Comparison of ENCODE assay signal across 21 cellular contexts in the genomic region with DNA sequence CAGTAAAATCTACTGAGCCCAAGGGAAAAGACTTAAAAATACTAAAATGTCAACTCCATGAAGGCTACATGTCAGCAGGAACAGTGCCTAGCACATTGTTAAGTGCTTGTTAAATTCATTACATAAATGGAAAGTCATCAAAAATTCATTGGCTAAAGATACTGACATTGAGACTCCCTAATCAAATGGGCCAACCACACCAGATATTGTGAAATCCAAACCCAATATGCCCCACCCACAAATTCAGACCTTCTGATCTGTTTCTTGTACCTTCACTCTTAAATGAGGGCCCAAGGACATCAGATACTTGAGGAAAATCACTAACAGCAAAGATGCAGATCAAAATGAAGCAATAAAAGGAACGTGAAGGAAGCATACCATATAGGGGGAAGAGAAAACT. TPM values are rescaled to one million over a fixed set of nuclear protein-coding genes. Genes with fewer than 3 reads are reported as not detected.
DNase-seq lines count a peak whose midpoint lies in the region; ATAC-seq and TF ChIP-seq lines count a peak whose summit lies in the region.
"Had no signal": no experiment of that assay in that cellular context is flagged by ENCODE, and none has a peak within 500 bp of the region (broad histone marks: within the 10 kb centered on the region; RNA-seq: fewer than 3 reads in every experiment).

No MANE protein-coding gene starts in this region.

- POLR2A ChIA-PET in activated CD4-positive, alpha-beta T cell treated with anti-CD3 and anti-CD28 coated beads for 36 hours (lab: Charles Lee) = no interaction called here

- peaks cover 61% of the 10 kb centered on the region for H3K36me3 Mint-ChIP-seq in activated CD4-positive, alpha-beta T cell treated with anti-CD3 and anti-CD28 coated beads for 36 hours (ENCODE audit: low read depth)
- H3K36me3 Mint-ChIP-seq in activated naive CD8-positive, alpha-beta T cell treated with anti-CD3 and anti-CD28 coated beads, Interleukin-2, amount 50 U/mL, for 24 hours (ENCODE audit: low read depth) = peaks cover 73% of the 10 kb centered on the region
- peaks cover 37% of the 10 kb centered on the region for H3K36me3 Mint-ChIP-seq in activated naive CD8-positive, alpha-beta T cell treated with anti-CD3 and anti-CD28 coated beads for 36 hours
- H3K36me3 Mint-ChIP-seq in T-helper 17 cell (ENCODE audit: low read depth) (peaks cover 9% of the 10 kb centered on the region), nephron progenitor cell (ENCODE audit: low read depth) (peaks cover 64% of the 10 kb centered on the region)

- H3K4me1 Mint-ChIP-seq in activated CD4-positive, alpha-beta T cell treated with anti-CD3 and anti-CD28 coated beads for 36 hours = peaks cover 8% of the 10 kb centered on the region
- H3K4me1 Mint-ChIP-seq in activated naive CD8-positive, alpha-beta T cell treated with anti-CD3 and anti-CD28 coated beads, Interleukin-2, amount 50 U/mL, for 24 hours = peaks cover 12% of the 10 kb centered on the region
- peaks cover 23% of the 10 kb centered on the region for H3K4me1 Mint-ChIP-seq in activated naive CD8-positive, alpha-beta T cell treated with anti-CD3 and anti-CD28 coated beads for 36 hours
- H3K4me1 Mint-ChIP-seq in T-helper 17 cell (peaks cover 9% of the 10 kb centered on the region), nephron progenitor cell (peaks cover 7% of the 10 kb centered on the region)
- H3K4me1 Mint-ChIP-seq: B cell had no signal

- CTCF ChIA-PET in activated CD4-positive, alpha-beta T cell treated with anti-CD3 and anti-CD28 coated beads for 36 hours (lab: Charles Lee) = interaction anchor here (1.5 to 2.8 kb wide), 2 partner anchors 9 to 10 kb away, joined by 5 to 7 read pairs; no protein-coding TSS in a partner anchor

- no peaks in the 10 kb centered on the region for H3K9me3 Mint-ChIP-seq in activated CD4-positive, alpha-beta T cell treated with anti-CD3 and anti-CD28 coated beads for 36 hours (ENCODE audit: low read depth)
- H3K9me3 Mint-ChIP-seq in activated naive CD8-positive, alpha-beta T cell treated with anti-CD3 and anti-CD28 coated beads, Interleukin-2, amount 50 U/mL, for 24 hours = no peaks in the 10 kb centered on the region
- H3K9me3 Mint-ChIP-seq in activated naive CD8-positive, alpha-beta T cell treated with anti-CD3 and anti-CD28 coated beads for 36 hours = no peaks in the 10 kb centered on the region
- no peaks in the 10 kb centered on the region for H3K9me3 Mint-ChIP-seq in nephron progenitor cell

- ATAC-seq in activated CD4-positive, alpha-beta T cell treated with anti-CD3 and anti-CD28 coated beads for 36 hours = no peak
- ATAC-seq in activated naive CD8-positive, alpha-beta T cell treated with anti-CD3 and anti-CD28 coated beads, Interleukin-2, amount 50 U/mL, for 24 hours = no peak
- no peak for ATAC-seq in T-helper 17 cell
- no peak for ATAC-seq in GM21381 (IDR thresholded peaks at IDR 0.05; ENCODE audit: unreplicated experiment)
- ATAC-seq: HCT116 had no signal

- DNase-seq in activated CD4-positive, alpha-beta T cell treated with anti-CD3 and anti-CD28 coated beads for 36 hours = no peak
- DNase-seq in activated CD4-positive, alpha-beta T cell treated with anti-CD3 and anti-CD28 coated beads for 48 hours = no peak
- DNase-seq in activated naive CD8-positive, alpha-beta T cell treated with anti-CD3 and anti-CD28 coated beads, Interleukin-2, amount 50 U/mL, for 24 hours = no peak
- DNase-seq in activated naive CD8-positive, alpha-beta T cell treated with anti-CD3 and anti-CD28 coated beads for 36 hours = no peak
- DNase-seq in T-helper 17 cell (no peak), nephron progenitor cell (no peak), NCI-H2227 treated with DMSO at 0.1 percent for 48 hours (lab: John Stamatoyannopoulos, UW) (no peak)
- DNase-seq: DMS153, DND-41, Karpas-422, NCI-H1092, NCI-H1417 treated with DMSO at 0.1 percent for 48 hours, NCI-H1694 treated with DMSO at 0.1 percent for 48 hours, NCI-H2081 treated with DMSO at 0.1 percent for 48 hours, NCI-H2171, NCI-H524 treated with DMSO at 0.1 percent for 48 hours, NCI-H774, SIG-M5 had no signal

- no peak for TF ChIP-seq CTCF in nephron progenitor cell (IDR thresholded peaks at IDR 0.05)

- no peaks in the 10 kb centered on the region for H3K9me3 ChIP-seq in T-helper 17 cell (ENCODE audit: control insufficient read depth, low read length, poor library complexity, severe bottlenecking)

- H3K27ac Mint-ChIP-seq in activated CD4-positive, alpha-beta T cell treated with anti-CD3 and anti-CD28 coated beads for 36 hours = peak overlapping the region; percentile 1
- peak overlapping the region; percentile 35 for H3K27ac Mint-ChIP-seq in activated naive CD8-positive, alpha-beta T cell treated with anti-CD3 and anti-CD28 coated beads, Interleukin-2, amount 50 U/mL, for 24 hours
- H3K27ac Mint-ChIP-seq in activated naive CD8-positive, alpha-beta T cell treated with anti-CD3 and anti-CD28 coated beads for 36 hours = no peak overlapping the region
- H3K27ac Mint-ChIP-seq in T-helper 17 cell (peak overlapping the region; percentile 74), nephron progenitor cell (peak overlapping the region; percentile 71)
- H3K27ac Mint-ChIP-seq: B cell had no signal

- no peak overlapping the region for H3K4me3 Mint-ChIP-seq in activated CD4-positive, alpha-beta T cell treated with anti-CD3 and anti-CD28 coated beads for 36 hours
- H3K4me3 Mint-ChIP-seq in activated naive CD8-positive, alpha-beta T cell treated with anti-CD3 and anti-CD28 coated beads, Interleukin-2, amount 50 U/mL, for 24 hours = no peak overlapping the region
- no peak overlapping the region for H3K4me3 Mint-ChIP-seq in activated naive CD8-positive, alpha-beta T cell treated with anti-CD3 and anti-CD28 coated beads for 36 hours
- H3K4me3 Mint-ChIP-seq in T-helper 17 cell (no peak overlapping the region), nephron progenitor cell (no peak overlapping the region)
- H3K4me3 Mint-ChIP-seq: B cell had no signal

- H3K27me3 Mint-ChIP-seq in activated CD4-positive, alpha-beta T cell treated with anti-CD3 and anti-CD28 coated beads for 36 hours = no peaks in the 10 kb centered on the region
- H3K27me3 Mint-ChIP-seq in activated naive CD8-positive, alpha-beta T cell treated with anti-CD3 and anti-CD28 coated beads, Interleukin-2, amount 50 U/mL, for 24 hours = no peaks in the 10 kb centered on the region
- H3K27me3 Mint-ChIP-seq in activated naive CD8-positive, alpha-beta T cell treated with anti-CD3 and anti-CD28 coated beads for 36 hours = no peaks in the 10 kb centered on the region
- no peaks in the 10 kb centered on the region for H3K27me3 Mint-ChIP-seq in T-helper 17 cell
- H3K27me3 Mint-ChIP-seq in nephron progenitor cell (ENCODE audit: low read depth, poor library complexity) = no peaks in the 10 kb centered on the region
- H3K27me3 Mint-ChIP-seq: B cell had no signal

- intact Hi-C loops in activated CD4-positive, alpha-beta T cell treated with anti-CD3 and anti-CD28 coated beads for 36 hours (cut with DNase I, micrococcal nuclease) = no loop called here

RNA-seq across cellular contexts. Expression of a gene that starts 20.7 kb away (rescaled TPM):
- 10 to 100 TPM; 72.4 to 80.6 TPM for total RNA-seq in activated CD4-positive, alpha-beta T cell treated with anti-CD3 and anti-CD28 coated beads for 36 hours
- 10 to 100 TPM; 82.4 to 84.2 TPM for total RNA-seq in activated naive CD8-positive, alpha-beta T cell treated with anti-CD3 and anti-CD28 coated beads for 36 hours
- total RNA-seq in T-helper 17 cell = 10 to 100 TPM; 31.8 to 41.6 TPM

RNA-seq across cellular contexts. Expression of a gene that starts 24.9 kb away (rescaled TPM):
- 10 to 100 TPM; 90.9 to 99.2 TPM for total RNA-seq in activated CD4-positive, alpha-beta T cell treated with anti-CD3 and anti-CD28 coated beads for 36 hours
- 10 to 100 TPM; 86.6 to 91.0 TPM for total RNA-seq in activated naive CD8-positive, alpha-beta T cell treated with anti-CD3 and anti-CD28 coated beads for 36 hours
- total RNA-seq in T-helper 17 cell = 10 to 100 TPM; 26.3 to 29.7 TPM
